24 cellular contexts compared by ENCODE assay signal in the genomic region with DNA sequence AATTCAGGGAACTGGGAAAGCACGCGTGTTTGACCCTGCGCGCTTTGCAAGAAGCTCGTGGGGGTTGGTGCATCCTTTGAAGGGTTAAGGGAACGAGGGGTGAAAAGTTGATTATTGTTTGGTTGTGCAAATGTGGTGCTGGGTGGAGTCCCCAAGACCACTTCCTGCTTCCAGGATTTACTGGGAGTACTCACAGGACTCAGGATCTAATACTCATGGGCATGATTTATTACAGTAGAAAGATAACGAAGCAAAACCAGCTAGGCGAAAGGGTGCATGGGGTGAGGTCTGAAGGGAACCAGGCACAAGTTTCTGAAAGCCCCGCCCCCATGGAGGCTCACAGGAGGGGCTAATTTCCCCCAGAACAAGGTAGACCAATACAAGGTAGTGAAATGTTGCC. TPM values are rescaled to one million over a fixed set of nuclear protein-coding genes. Genes with fewer than 3 reads are reported as not detected.
DNase-seq lines count a peak whose midpoint lies in the region; ATAC-seq and TF ChIP-seq lines count a peak whose summit lies in the region.
"Had no signal": no experiment of that assay in that cellular context is flagged by ENCODE, and none has a peak within 500 bp of the region (broad histone marks: within the 10 kb centered on the region; RNA-seq: fewer than 3 reads in every experiment).

No MANE protein-coding gene starts in this region.

- peaks cover 73% of the 10 kb centered on the region for H3K4me1 Mint-ChIP-seq in activated CD4-positive, alpha-beta T cell treated with anti-CD3 and anti-CD28 coated beads, Interleukin-2, amount 10 ng/mL, durations not matched to agents 7 days and 5 days
- peaks cover 43% of the 10 kb centered on the region for H3K4me1 Mint-ChIP-seq in activated T-helper 17 cell treated with anti-CD3 and anti-CD28 coated beads, Interleukin-2, amount 50 U/mL, for 72 hours
- H3K4me1 Mint-ChIP-seq in stimulated activated memory B cell treated with anti-CD40 and anti-IgM and Interleukin-4, amounts not matched to agents 10 μg/mL and 1 μg/mL and 100 μg/mL, for 72 hours = peaks cover 64% of the 10 kb centered on the region
- peaks cover 21% of the 10 kb centered on the region for H3K4me1 Mint-ChIP-seq in progenitor cell of endocrine pancreas (ENCODE audit: low read depth)

- H3K9me3 Mint-ChIP-seq in activated CD4-positive, alpha-beta T cell treated with anti-CD3 and anti-CD28 coated beads, Interleukin-2, amount 10 ng/mL, durations not matched to agents 7 days and 5 days = peaks cover 3% of the 10 kb centered on the region
- no peaks in the 10 kb centered on the region for H3K9me3 Mint-ChIP-seq in activated T-helper 17 cell treated with anti-CD3 and anti-CD28 coated beads, Interleukin-2, amount 50 U/mL, for 72 hours
- H3K9me3 Mint-ChIP-seq in stimulated activated memory B cell treated with anti-CD40 and anti-IgM and Interleukin-4, amounts not matched to agents 10 μg/mL and 1 μg/mL and 100 μg/mL, for 72 hours = no peaks in the 10 kb centered on the region
- H3K9me3 Mint-ChIP-seq in progenitor cell of endocrine pancreas (ENCODE audit: low read depth) = peaks cover 6% of the 10 kb centered on the region
- H3K9me3 Mint-ChIP-seq: activated T-cell treated with anti-CD3 and anti-CD28 coated beads, Interleukin-2, amount 50 U/mL, for 24 hours had no signal

- CTCF ChIA-PET in activated CD4-positive, alpha-beta T cell treated with anti-CD3 and anti-CD28 coated beads, Interleukin-2, amount 10 ng/mL, durations not matched to agents 7 days and 5 days (lab: Charles Lee) = interaction anchor here (1.4 kb wide), 1 partner anchor 34 kb away, joined by 4 read pairs; no protein-coding TSS in a partner anchor

- POLR2A ChIA-PET in activated CD4-positive, alpha-beta T cell treated with anti-CD3 and anti-CD28 coated beads, Interleukin-2, amount 10 ng/mL, durations not matched to agents 7 days and 5 days (lab: Charles Lee) = interaction anchor here (0.6 kb wide), 1 partner anchor 223 kb away, joined by 3 read pairs; no protein-coding TSS in a partner anchor

- H3K27ac Mint-ChIP-seq in activated CD4-positive, alpha-beta T cell treated with anti-CD3 and anti-CD28 coated beads, Interleukin-2, amount 10 ng/mL, durations not matched to agents 7 days and 5 days = peak overlapping the region; percentile 51
- peak overlapping the region; percentile 94 for H3K27ac Mint-ChIP-seq in activated T-helper 17 cell treated with anti-CD3 and anti-CD28 coated beads, Interleukin-2, amount 50 U/mL, for 72 hours
- peak overlapping the region; percentile 86 for H3K27ac Mint-ChIP-seq in stimulated activated memory B cell treated with anti-CD40 and anti-IgM and Interleukin-4, amounts not matched to agents 10 μg/mL and 1 μg/mL and 100 μg/mL, for 72 hours
- H3K27ac Mint-ChIP-seq in progenitor cell of endocrine pancreas = no peak overlapping the region
- H3K27ac Mint-ChIP-seq: activated T-cell treated with anti-CD3 and anti-CD28 coated beads, Interleukin-2, amount 50 U/mL, for 24 hours; B cell; nephron progenitor cell had no signal

- no peak for DNase-seq in activated CD4-positive, alpha-beta T cell treated with anti-CD3 and anti-CD28 coated beads, Interleukin-2, amount 10 ng/mL, durations not matched to agents 7 days and 5 days
- no peak for DNase-seq in activated CD4-positive, alpha-beta T cell treated with anti-CD3 and anti-CD28 coated beads, Interleukin-2, amount 50 U/mL, for 48 hours
- peak; percentile 58 to 66 for DNase-seq in NOMO-1 (lab: John Stamatoyannopoulos, UW; ENCODE audit: unreplicated experiment in 2 of 2)
- DNase-seq in Ammon's horn (ENCODE audit: low spot score) = no peak
- DNase-seq in cerebellar cortex (ENCODE audit: low spot score) = no peak
- no peak for DNase-seq in progenitor cell of endocrine pancreas (ENCODE audit: low spot score, unreplicated experiment)
- DNase-seq: activated gamma-delta T cell treated with Interleukin-2 at 50 U/mL for 16 hours; activated T-cell treated with anti-CD3 and anti-CD28 coated beads, Interleukin-2, amount 50 U/mL, for 24 hours; amygdala; glutamatergic neuron; H7; kidney; NCI-H2081 treated with DMSO at 0.1 percent for 48 hours; NCI-H82; nephron progenitor cell; PC-3; retina; stimulated activated CD4-positive, alpha-beta T cell treated with anti-CD3 and anti-CD28 coated beads, Interleukin-2, amount 100 ng/mL, for 24 hours; tibial artery had no signal

- H3K27me3 Mint-ChIP-seq in activated CD4-positive, alpha-beta T cell treated with anti-CD3 and anti-CD28 coated beads, Interleukin-2, amount 10 ng/mL, durations not matched to agents 7 days and 5 days = no peaks in the 10 kb centered on the region
- no peaks in the 10 kb centered on the region for H3K27me3 Mint-ChIP-seq in activated T-helper 17 cell treated with anti-CD3 and anti-CD28 coated beads, Interleukin-2, amount 50 U/mL, for 72 hours
- H3K27me3 Mint-ChIP-seq in stimulated activated memory B cell treated with anti-CD40 and anti-IgM and Interleukin-4, amounts not matched to agents 10 μg/mL and 1 μg/mL and 100 μg/mL, for 72 hours = no peaks in the 10 kb centered on the region
- no peaks in the 10 kb centered on the region for H3K27me3 Mint-ChIP-seq in progenitor cell of endocrine pancreas
- H3K27me3 Mint-ChIP-seq: activated T-cell treated with anti-CD3 and anti-CD28 coated beads, Interleukin-2, amount 50 U/mL, for 24 hours; B cell had no signal

- peaks cover 31% of the 10 kb centered on the region for H3K36me3 Mint-ChIP-seq in activated CD4-positive, alpha-beta T cell treated with anti-CD3 and anti-CD28 coated beads, Interleukin-2, amount 10 ng/mL, durations not matched to agents 7 days and 5 days (ENCODE audit: low read depth)
- peaks cover 7% of the 10 kb centered on the region for H3K36me3 Mint-ChIP-seq in activated T-helper 17 cell treated with anti-CD3 and anti-CD28 coated beads, Interleukin-2, amount 50 U/mL, for 72 hours (ENCODE audit: low read depth)
- peaks cover 13% of the 10 kb centered on the region for H3K36me3 Mint-ChIP-seq in stimulated activated memory B cell treated with anti-CD40 and anti-IgM and Interleukin-4, amounts not matched to agents 10 μg/mL and 1 μg/mL and 100 μg/mL, for 72 hours
- peaks cover 19% of the 10 kb centered on the region for H3K36me3 Mint-ChIP-seq in progenitor cell of endocrine pancreas (ENCODE audit: insufficient read depth)

- no peak overlapping the region for H3K4me3 Mint-ChIP-seq in activated CD4-positive, alpha-beta T cell treated with anti-CD3 and anti-CD28 coated beads, Interleukin-2, amount 10 ng/mL, durations not matched to agents 7 days and 5 days
- peak overlapping the region; percentile 84 for H3K4me3 Mint-ChIP-seq in activated T-helper 17 cell treated with anti-CD3 and anti-CD28 coated beads, Interleukin-2, amount 50 U/mL, for 72 hours
- no peak overlapping the region for H3K4me3 Mint-ChIP-seq in stimulated activated memory B cell treated with anti-CD40 and anti-IgM and Interleukin-4, amounts not matched to agents 10 μg/mL and 1 μg/mL and 100 μg/mL, for 72 hours
- no peak overlapping the region for H3K4me3 Mint-ChIP-seq in progenitor cell of endocrine pancreas (ENCODE audit: low read depth)
- H3K4me3 Mint-ChIP-seq: activated T-cell treated with anti-CD3 and anti-CD28 coated beads, Interleukin-2, amount 50 U/mL, for 24 hours; B cell; nephron progenitor cell had no signal

- TF ChIP-seq CTCF in progenitor cell of endocrine pancreas (IDR thresholded peaks at IDR 0.05; ENCODE audit: unreplicated experiment) = no peak

- no peak for ATAC-seq in activated T-helper 17 cell treated with anti-CD3 and anti-CD28 coated beads, Interleukin-2, amount 50 U/mL, for 72 hours (replicated peaks)
- ATAC-seq in stimulated activated memory B cell treated with anti-CD40 and anti-IgM and Interleukin-4, amounts not matched to agents 10 μg/mL and 1 μg/mL and 100 μg/mL, for 72 hours = no peak
- ATAC-seq: activated CD4-positive, CD25-positive, alpha-beta regulatory T cell treated with anti-CD3 and anti-CD28 coated beads, Interleukin-2, amount 50 U/mL, for 24 hours; PC-3; Right ventricle myocardium inferior had no signal

RNA-seq across cellular contexts. Expression of a gene that starts 58.7 kb away (rescaled TPM):
- 10 to 100 TPM; 48.7 to 58.2 TPM for total RNA-seq in activated CD4-positive, alpha-beta T cell treated with anti-CD3 and anti-CD28 coated beads, Interleukin-2, amount 10 ng/mL, durations not matched to agents 7 days and 5 days
- total RNA-seq in activated T-helper 17 cell treated with anti-CD3 and anti-CD28 coated beads, Interleukin-2, amount 50 U/mL, for 72 hours = 100 to 1,000 TPM in 1 of 2 donors, 10 to 100 TPM in 1; 62.0 to 228 TPM
- total RNA-seq in progenitor cell of endocrine pancreas = 39.9 and 40.0 TPM in 2 replicates

Comparison
In these comparisons a context has a peak if more than half of its experiments do, and no peak if none do; other contexts are left out.
1. DNase-seq: peak in NOMO-1 (2 of 2); none in activated CD4-positive, alpha-beta T cell treated with anti-CD3 and anti-CD28 coated beads, Interleukin-2, amount 10 ng/mL, durations not matched to agents 7 days and 5 days (single experiment), activated CD4-positive, alpha-beta T cell treated with anti-CD3 and anti-CD28 coated beads, Interleukin-2, amount 50 U/mL, for 48 hours (0 of 2), Ammon's horn (single experiment), cerebellar cortex (single experiment) and progenitor cell of endocrine pancreas (single experiment).